Comparison of ENCODE assay signal across 19 cellular contexts in genomic region chr12:15796493-15797141, GRCh38. TPM values are rescaled to one million over a fixed set of nuclear protein-coding genes. Genes with fewer than 3 reads are reported as not detected.
A peak's percentile ranks its signal among the peaks of the same experiment; 100 is the strongest.
DNase-seq lines count a peak whose midpoint lies in the region; TF ChIP-seq lines count a peak whose summit lies in the region.
"Had no signal": no experiment of that assay in that cellular context is flagged by ENCODE, and none has a peak within 500 bp of the region (broad histone marks: within the 10 kb centered on the region; RNA-seq: fewer than 3 reads in every experiment).

No MANE protein-coding gene starts in this region.

- H3K4me3 ChIP-seq in breast epithelium (no peak overlapping the region), SJCRH30 (no peak overlapping the region), foreskin fibroblast (ENCODE audit: low read depth in 1 of 2, low read length in 2 of 2) (no peak overlapping the region)
- H3K4me3 ChIP-seq: thyroid gland had no signal

- H3K36me3 Mint-ChIP-seq in MCF 10A (ENCODE audit: insufficient read depth, unreplicated experiment): no peaks in the 10 kb centered on the region
- H3K36me3 Mint-ChIP-seq: CD4-positive, alpha-beta memory T cell; mesothelial cell of epicardium had no signal

- H3K9me3 ChIP-seq in breast epithelium (no peaks in the 10 kb centered on the region), SJCRH30 (replicated peaks) (no peaks in the 10 kb centered on the region)
- H3K9me3 ChIP-seq: thyroid gland had no signal

- H3K4me3 Mint-ChIP-seq in MCF 10A (ENCODE audit: unreplicated experiment): no peak overlapping the region
- H3K4me3 Mint-ChIP-seq: CD4-positive, alpha-beta memory T cell; mesothelial cell of epicardium had no signal

- H3K4me1 Mint-ChIP-seq in MCF 10A (ENCODE audit: insufficient read depth, unreplicated experiment): peaks cover 21% of the 10 kb centered on the region
- H3K4me1 Mint-ChIP-seq: CD4-positive, alpha-beta memory T cell had no signal

- TF ChIP-seq POLR2A in breast epithelium (IDR thresholded peaks at IDR 0.05): no peak

- TF ChIP-seq CTCF in MCF 10A (IDR thresholded peaks at IDR 0.05; ENCODE audit: unreplicated experiment) (no peak), breast epithelium (IDR thresholded peaks at IDR 0.05) (no peak), foreskin fibroblast (IDR thresholded peaks at IDR 0.05; ENCODE audit: low read depth, low read length) (no peak)

- no peaks in the 10 kb centered on the region for H3K27me3 ChIP-seq in breast epithelium
- H3K27me3 ChIP-seq in SJCRH30: no peaks in the 10 kb centered on the region
- H3K27me3 ChIP-seq: thyroid gland had no signal

- H3K27me3 Mint-ChIP-seq in MCF 10A (ENCODE audit: insufficient read depth, unreplicated experiment): no peaks in the 10 kb centered on the region

- intact Hi-C loops in MCF 10A (cut with micrococcal nuclease) (no loop called here), breast epithelium (cut with DNase I; ENCODE audit: low total_unique reads) (loop anchor here (1.0 kb wide), 1 partner anchor 8 kb away; no protein-coding TSS in a partner anchor)

- CTCF ChIA-PET in MCF 10A (lab: Yijun Ruan, JAX): interaction anchor here (0.6 to 1.2 kb wide), 3 partner anchors 8 to 207 kb away, joined by 3 to 5 read pairs (median 3); no protein-coding TSS in a partner anchor

- H3K27ac ChIP-seq in breast epithelium (no peak overlapping the region), SJCRH30 (0 out of 2 replicates have a peak overlapping the region, but pooled peaks have one; percentile 9)
- H3K27ac ChIP-seq: thyroid gland had no signal

- POLR2A ChIA-PET in MCF 10A (lab: Yijun Ruan, JAX): interaction anchor here (0.9 to 3.4 kb wide), 10 partner anchors 8 to 224 kb away, joined by 3 to 54 read pairs (median 6); partner anchors contain the start of gene EPS8

- H3K4me1 ChIP-seq in breast epithelium (no peaks in the 10 kb centered on the region), SJCRH30 (no peaks in the 10 kb centered on the region; the same call in 1 of the 2 replicates)
- H3K4me1 ChIP-seq: thyroid gland had no signal

- no TSS peak for BruUV-seq in MCF 10A (replicated peaks; lab: Mats Ljungman, UMichigan)

- no peaks in the 10 kb centered on the region for H3K36me3 ChIP-seq in breast epithelium
- no peaks in the 10 kb centered on the region for H3K36me3 ChIP-seq in SJCRH30
- H3K36me3 ChIP-seq: thyroid gland had no signal

- H3K9me3 Mint-ChIP-seq in MCF 10A (ENCODE audit: unreplicated experiment): no peaks in the 10 kb centered on the region

- peak; percentile 57 for DNase-seq in MCF 10A (ENCODE audit: unreplicated experiment)
- DNase-seq in breast epithelium (ENCODE audit: low spot score in 2 of 2): no peak
- DNase-seq in SJCRH30: peak in 1 of 2 experiments; percentile 11
- peak; percentile 86 to 92 for DNase-seq in foreskin fibroblast
- no peak for DNase-seq in T-helper 9 cell
- no peak for DNase-seq in Kasumi-1 (lab: John Stamatoyannopoulos, UW)
- no peak for DNase-seq in GF-D8 (lab: John Stamatoyannopoulos, UW)
- no peak for DNase-seq in NCI-H526 (lab: John Stamatoyannopoulos, UW)
- DNase-seq: activated effector memory CD4-positive, alpha-beta T cell treated with Interleukin-2 at 50 U/mL for 16 hours; amniotic stem cell; CD4-positive, alpha-beta memory T cell; GDM1; KBM-7; NCI-H1694; NCI-H446 treated with DMSO at 0.1 percent for 48 hours; stimulated activated CD4-positive, alpha-beta T cell treated with anti-CD3 and anti-CD28 coated beads, Interleukin-2, amount 100 ng/mL, for 48 hours; stimulated activated CD8-positive, alpha-beta memory T cell treated with anti-CD3 and anti-CD28 coated beads, Interleukin-4, amount 100 ng/mL, for 48 hours; thyroid gland had no signal

- no peak overlapping the region for H3K27ac Mint-ChIP-seq in MCF 10A (ENCODE audit: low read depth, unreplicated experiment)
- H3K27ac Mint-ChIP-seq: CD4-positive, alpha-beta memory T cell; mesothelial cell of epicardium had no signal

RNA-seq across cellular contexts. Expression of gene EPS8, which starts 7.4 kb away (rescaled TPM):
- 85.3 and 96.2 TPM in 2 replicates for total RNA-seq in MCF 10A (2022)
- 100 to 1,000 TPM; 137 to 244 (median 168) TPM for total RNA-seq in breast epithelium
- 23.3 and 27.1 TPM in 2 replicates for total RNA-seq in SJCRH30 (2014; rRNA removed; shearing (Covaris generic))

Comparison
In these comparisons a context has a peak if more than half of its experiments do, and no peak if none do; other contexts are left out.
1. DNase-seq: peak in MCF 10A (single experiment) and foreskin fibroblast (2 of 2); none in breast epithelium (0 of 2), T-helper 9 cell (single experiment), Kasumi-1 (0 of 2), GF-D8 (single experiment) and NCI-H526 (0 of 2).